In the genomic region with DNA sequence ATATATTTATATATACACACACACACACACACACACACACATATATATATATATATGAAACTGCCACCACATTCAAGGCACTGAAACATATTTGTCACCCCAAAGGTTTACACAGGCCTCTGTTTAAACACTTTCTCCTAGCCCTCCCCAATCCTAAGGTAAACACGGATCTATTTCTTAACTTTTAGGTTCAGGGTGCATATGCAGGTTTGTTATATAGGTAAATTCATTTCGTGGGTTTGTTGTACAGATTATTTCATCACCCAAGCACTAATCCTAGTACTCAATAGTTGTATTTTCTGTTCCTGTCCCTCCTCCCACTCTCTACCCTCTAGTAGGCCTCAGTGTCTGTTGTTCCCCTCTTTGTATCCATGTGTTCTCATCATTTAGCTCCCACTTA, we compare ENCODE assay signal across 21 cellular contexts.
A peak's percentile ranks its signal among the peaks of the same experiment; 100 is the strongest.
DNase-seq lines count a peak whose midpoint lies in the region; ATAC-seq and TF ChIP-seq lines count a peak whose summit lies in the region.
"Had no signal": no experiment of that assay in that cellular context is flagged by ENCODE, and none has a peak within 500 bp of the region (broad histone marks: within the 10 kb centered on the region; RNA-seq: fewer than 3 reads in every experiment).

No MANE protein-coding gene starts in this region.

- H3K4me1 ChIP-seq in mammary epithelial cell (ENCODE audit: insufficient read depth, low read length) (peaks cover 5% of the 10 kb centered on the region), mesenchymal stem cell (ENCODE audit: control insufficient read depth, insufficient read depth, low read depth, low read length) (no peaks in the 10 kb centered on the region), psoas muscle (no peaks in the 10 kb centered on the region), H9 (ENCODE audit: insufficient read depth, low read length) (no peaks in the 10 kb centered on the region)
- H3K4me1 ChIP-seq: Caco-2 had no signal

- H3K36me3 Mint-ChIP-seq in MCF 10A (ENCODE audit: insufficient read depth, unreplicated experiment), result no peaks in the 10 kb centered on the region
- no peaks in the 10 kb centered on the region for H3K36me3 Mint-ChIP-seq in WTC11
- H3K36me3 Mint-ChIP-seq in H9 (ENCODE audit: insufficient read depth in 1 of 3, low read depth in 3 of 3), result no peaks in the 10 kb centered on the region

- peak overlapping the region in 1 of 2 experiments; percentile 89 for H2BK12ac ChIP-seq in mesenchymal stem cell (ENCODE audit: low read length in 2 of 2)
- no peak overlapping the region for H2BK12ac ChIP-seq in H9 (ENCODE audit: insufficient read length, low read depth, low read length)

- no peak overlapping the region for H3K4me3 ChIP-seq in mammary epithelial cell (replicated peaks in 1 of 3; ENCODE audit: insufficient read depth in 1 of 3, low read depth in 2 of 3, low read length in 3 of 3)
- H3K4me3 ChIP-seq in mesenchymal stem cell (ENCODE audit: insufficient read depth in 1 of 2, low read depth in 1 of 2, low read length in 2 of 2), result no peak overlapping the region
- no peak overlapping the region for H3K4me3 ChIP-seq in psoas muscle
- H3K4me3 ChIP-seq: A549, GM12878, GM23338, K562 had no signal

- dilution Hi-C loops in mammary epithelial cell (cut with HindIII; ENCODE audit: low sequenced_read_pairs), result no loop called here

- H3T11ph ChIP-seq in H9 (ENCODE audit: low read length), result no peak overlapping the region

- no peak overlapping the region for H2BK120ac ChIP-seq in mesenchymal stem cell (ENCODE audit: low read depth, low read length)
- H2BK120ac ChIP-seq in H9 (ENCODE audit: low read depth, low read length, poor library complexity, severe bottlenecking), result no peak overlapping the region

- no peaks in the 10 kb centered on the region for H3K23me2 ChIP-seq in H9 (ENCODE audit: insufficient read length, low read depth, low read length, poor library complexity, severe bottlenecking)

- H3K79me1 ChIP-seq in mesenchymal stem cell (replicated peaks; ENCODE audit: low read length, poor library complexity, severe bottlenecking) (peaks cover 1% of the 10 kb centered on the region), H9 (ENCODE audit: insufficient read depth, low read depth, low read length, poor library complexity, severe bottlenecking) (no peaks in the 10 kb centered on the region)

- H3K27ac ChIP-seq in mammary epithelial cell (ENCODE audit: insufficient read depth, low read depth, low read length), result no peak overlapping the region
- peak overlapping the region; percentile 82 for H3K27ac ChIP-seq in mesenchymal stem cell (ENCODE audit: low read length, poor library complexity, severe bottlenecking)
- no peak overlapping the region for H3K27ac ChIP-seq in psoas muscle
- no peak overlapping the region for H3K27ac ChIP-seq in H9 (ENCODE audit: insufficient read length, low read depth, low read length)
- H3K27ac ChIP-seq: 22Rv1, C4-2B had no signal

- no peaks in the 10 kb centered on the region for H3K27me3 Mint-ChIP-seq in MCF 10A (ENCODE audit: insufficient read depth, unreplicated experiment)
- no peaks in the 10 kb centered on the region for H3K27me3 Mint-ChIP-seq in WTC11 (ENCODE audit: low read depth)
- H3K27me3 Mint-ChIP-seq in H9 (ENCODE audit: low read depth), result no peaks in the 10 kb centered on the region
- H3K27me3 Mint-ChIP-seq: CD4-positive, alpha-beta T cell had no signal

- intact Hi-C loops in MCF 10A (cut with micrococcal nuclease) (no loop called here), mammary epithelial cell (cut with micrococcal nuclease) (no loop called here), psoas muscle (cut with DNase I) (no loop called here)

- H4K8ac ChIP-seq in mesenchymal stem cell (ENCODE audit: low read length) (no peak overlapping the region), H9 (replicated peaks; ENCODE audit: insufficient read length, low read depth, low read length) (no peak overlapping the region)

- H3K18ac ChIP-seq in mesenchymal stem cell (ENCODE audit: low read depth in 1 of 2, low read length in 2 of 2), result peak overlapping the region; percentile 5 to 21
- no peak overlapping the region for H3K18ac ChIP-seq in H9 (ENCODE audit: insufficient read length, low read depth, low read length)

- no peak overlapping the region for H2BK5ac ChIP-seq in mesenchymal stem cell (ENCODE audit: low read depth, low read length, poor library complexity, severe bottlenecking)
- H2BK5ac ChIP-seq in H9 (ENCODE audit: insufficient read length, low read length), result no peak overlapping the region

- H2BK20ac ChIP-seq in H9 (ENCODE audit: low read depth, low read length, poor library complexity, severe bottlenecking), result no peak overlapping the region

- no peak overlapping the region for H4K5ac ChIP-seq in H9 (ENCODE audit: insufficient read length, low read depth, low read length)

- H3K4ac ChIP-seq in mesenchymal stem cell (ENCODE audit: low read depth in 1 of 2, low read length in 2 of 2) (peak overlapping the region in 1 of 2 experiments; percentile 58), H9 (ENCODE audit: low read depth, low read length) (no peak overlapping the region)

- H3K36me3 ChIP-seq in mammary epithelial cell (ENCODE audit: insufficient read depth, low read length), result no peaks in the 10 kb centered on the region
- no peaks in the 10 kb centered on the region for H3K36me3 ChIP-seq in mesenchymal stem cell (ENCODE audit: control insufficient read depth in 1 of 2, insufficient read depth in 2 of 2, low read depth in 1 of 2, low read length in 2 of 2)
- H3K36me3 ChIP-seq in psoas muscle (ENCODE audit: insufficient read depth in 1 of 2, low read depth in 1 of 2), result no peaks in the 10 kb centered on the region

- peaks cover 3% of the 10 kb centered on the region for H3K9me3 Mint-ChIP-seq in MCF 10A (ENCODE audit: unreplicated experiment)
- no peaks in the 10 kb centered on the region for H3K9me3 Mint-ChIP-seq in WTC11
- peaks cover 0 to 2% of the 10 kb centered on the region in 2 experiments; a peak in 2 of 5 replicates for H3K9me3 Mint-ChIP-seq in H9
- H3K9me3 Mint-ChIP-seq: CD4-positive, alpha-beta T cell; GM23338 had no signal

- H3K14ac ChIP-seq in mesenchymal stem cell (ENCODE audit: low read length in 2 of 2) (no peak overlapping the region), H9 (ENCODE audit: insufficient read depth, low read length) (no peak overlapping the region)

- H4K91ac ChIP-seq in mesenchymal stem cell (ENCODE audit: low read length) (peak overlapping the region; percentile 68), H9 (ENCODE audit: insufficient read length, low read depth, low read length) (no peak overlapping the region)

- TF ChIP-seq CTCF in MCF 10A (IDR thresholded peaks at IDR 0.05; ENCODE audit: unreplicated experiment), result no peak
- no peak for TF ChIP-seq CTCF in mammary epithelial cell (conservative IDR thresholded peaks at IDR 0.05 in 1 of 2, IDR thresholded peaks at IDR 0.05 in 1 of 2; ENCODE audit: extremely low read depth in 1 of 2, insufficient read depth in 1 of 2, low read depth in 1 of 2, low read length in 2 of 2)
- no peak for TF ChIP-seq CTCF in WTC11 (IDR thresholded peaks at IDR 0.05)
- TF ChIP-seq CTCF in psoas muscle (IDR thresholded peaks at IDR 0.05), result no peak
- TF ChIP-seq CTCF in H9 (conservative IDR thresholded peaks at IDR 0.05), result no peak

- ATAC-seq in WTC11 (no peak), psoas muscle (no peak), GM21381 (IDR thresholded peaks at IDR 0.05; ENCODE audit: unreplicated experiment) (no peak)
- ATAC-seq: GM12878, GM23338, HCT116, K562 had no signal

- H3K79me2 ChIP-seq in mammary epithelial cell (ENCODE audit: insufficient read depth, low read length) (no peaks in the 10 kb centered on the region), H9 (ENCODE audit: insufficient read depth, low read length) (no peaks in the 10 kb centered on the region)

- H3K27me3 ChIP-seq in mammary epithelial cell (ENCODE audit: insufficient read depth, low read length) (no peaks in the 10 kb centered on the region), mesenchymal stem cell (ENCODE audit: control insufficient read depth in 1 of 2, insufficient read depth in 1 of 2, low read length in 2 of 2) (no peaks in the 10 kb centered on the region), psoas muscle (ENCODE audit: insufficient read depth in 3 of 3, low read length in 2 of 3) (no peaks in the 10 kb centered on the region), H9 (ENCODE audit: insufficient read depth, low read length) (no peaks in the 10 kb centered on the region)

- no peak overlapping the region for H3K4me3 Mint-ChIP-seq in MCF 10A (ENCODE audit: unreplicated experiment)
- H3K4me3 Mint-ChIP-seq in WTC11, result no peak overlapping the region
- H3K4me3 Mint-ChIP-seq in H9, result no peak overlapping the region
- H3K4me3 Mint-ChIP-seq: CD4-positive, alpha-beta T cell; GM23338; HFFc6 had no signal

- CTCF ChIA-PET in MCF 10A (lab: Yijun Ruan, JAX) (interaction anchor here (0.8 kb wide), 1 partner anchor 305 kb away, joined by 3 read pairs; the partner anchor contains the start of gene GPR37), mammary epithelial cell (lab: Charles Lee; ENCODE audit: low non-redundant PET) (no interaction called here), WTC11 (lab: Charles Lee) (interaction anchor here (1.5 kb wide), 1 partner anchor 324 kb away, joined by 6 read pairs; no protein-coding TSS in a partner anchor)

- H4K20me1 ChIP-seq in mammary epithelial cell (ENCODE audit: insufficient read depth, low read length), result no peaks in the 10 kb centered on the region
- H4K20me1 ChIP-seq in H9 (ENCODE audit: control insufficient read depth, insufficient read depth, insufficient read length), result no peaks in the 10 kb centered on the region

- in situ Hi-C loops in mammary epithelial cell (cut with MboI; ENCODE audit: low sequenced_read_pairs in 2 of 2), result no loop called here

- H2AK5ac ChIP-seq in mesenchymal stem cell (ENCODE audit: low read length, severe bottlenecking) (peak overlapping the region; percentile 98), H9 (ENCODE audit: insufficient read length, low read length) (no peak overlapping the region)

- H3K9ac ChIP-seq in mammary epithelial cell (ENCODE audit: insufficient read depth, low read length) (no peak overlapping the region), mesenchymal stem cell (ENCODE audit: low read length) (no peak overlapping the region), H9 (ENCODE audit: extremely low read depth, insufficient read length, low read length) (no peak overlapping the region)

- WGBS in mammary epithelial cell (ENCODE audit: low coverage, missing lambda C conversion rate), result 57% methylated on average over 2 of the region's 2 CpGs
- WGBS in mesenchymal stem cell, result 57% methylated on average over 1 of the region's 2 CpGs
- WGBS in psoas muscle, 3 donors, result 82 to 85% (median 83%) methylated on average over 2 of the region's 2 CpGs
- no CpG with 5 or more reads among the region's 2 CpGs for WGBS in H9 (ENCODE audit: extremely low coverage, insufficient read length, low lambda C conversion rate)

- H2BK15ac ChIP-seq in mesenchymal stem cell (ENCODE audit: low read depth, poor library complexity, severe bottlenecking) (no peak overlapping the region), H9 (ENCODE audit: low read depth, low read length) (no peak overlapping the region)

- H3K23ac ChIP-seq in mesenchymal stem cell (ENCODE audit: low read length in 2 of 2), result no peak overlapping the region
- H3K23ac ChIP-seq in H9 (ENCODE audit: insufficient read length, low read depth, low read length), result no peak overlapping the region

- H3K4me1 Mint-ChIP-seq in MCF 10A (ENCODE audit: insufficient read depth, unreplicated experiment), result peaks cover 37% of the 10 kb centered on the region
- H3K4me1 Mint-ChIP-seq in WTC11, result no peaks in the 10 kb centered on the region
- H3K4me1 Mint-ChIP-seq in H9, result no peaks in the 10 kb centered on the region
- H3K4me1 Mint-ChIP-seq: GM23338 had no signal

- H2AFZ ChIP-seq in mammary epithelial cell (ENCODE audit: low read depth, low read length) (no peak overlapping the region), mesenchymal stem cell (ENCODE audit: low read depth, low read length) (no peak overlapping the region), H9 (ENCODE audit: low read length) (no peak overlapping the region)
- H2AFZ ChIP-seq: GM23338 had no signal

- no peak for DNase-seq in MCF 10A (ENCODE audit: unreplicated experiment)
- no peak for DNase-seq in mammary epithelial cell
- DNase-seq in WTC11 (ENCODE audit: low spot score), result no peak
- no peak for DNase-seq in mesenchymal stem cell
- no peak for DNase-seq in putamen (ENCODE audit: low spot score)
- DNase-seq in psoas muscle, result no peak
- no peak for DNase-seq in H9
- DNase-seq: AML-193; Caco-2; CD4-positive, alpha-beta T cell; DMS153; DND-41; HFFc6 had no signal

- H3K4me2 ChIP-seq in mammary epithelial cell (ENCODE audit: insufficient read depth, low read depth, low read length) (no peak overlapping the region), mesenchymal stem cell (ENCODE audit: low read length, poor library complexity, severe bottlenecking) (no peak overlapping the region), H9 (ENCODE audit: insufficient read depth, insufficient read length, low read length) (no peak overlapping the region)
- H3K4me2 ChIP-seq: GM23338 had no signal

- H3K9me3 ChIP-seq in mammary epithelial cell (replicated peaks; ENCODE audit: insufficient read depth, low read length) (no peaks in the 10 kb centered on the region), mesenchymal stem cell (ENCODE audit: control insufficient read depth, low read length) (no peaks in the 10 kb centered on the region), psoas muscle (peaks cover 4% of the 10 kb centered on the region), H9 (ENCODE audit: control insufficient read depth, low read depth, low read length) (no peaks in the 10 kb centered on the region)
- H3K9me3 ChIP-seq: A549, Caco-2 had no signal

- POLR2A ChIA-PET in MCF 10A (lab: Yijun Ruan, JAX) (no interaction called here), WTC11 (lab: Charles Lee) (no interaction called here)

- peak overlapping the region; percentile 61 for H3K27ac Mint-ChIP-seq in MCF 10A (ENCODE audit: low read depth, unreplicated experiment)
- H3K27ac Mint-ChIP-seq in WTC11, result no peak overlapping the region
- H3K27ac Mint-ChIP-seq in H9, result no peak overlapping the region
- H3K27ac Mint-ChIP-seq: CD4-positive, alpha-beta T cell; GM23338; HFFc6 had no signal

- no TSS peak for BruUV-seq in MCF 10A (replicated peaks; lab: Mats Ljungman, UMichigan)
- BruUV-seq in mammary epithelial cell (replicated peaks; lab: Mats Ljungman, UMichigan), result no TSS peak

- no peak overlapping the region for H3K56ac ChIP-seq in H9 (ENCODE audit: insufficient read length, low read depth, low read length)
